Comparison of ENCODE assay signal across 8 cellular contexts in the genomic region with DNA sequence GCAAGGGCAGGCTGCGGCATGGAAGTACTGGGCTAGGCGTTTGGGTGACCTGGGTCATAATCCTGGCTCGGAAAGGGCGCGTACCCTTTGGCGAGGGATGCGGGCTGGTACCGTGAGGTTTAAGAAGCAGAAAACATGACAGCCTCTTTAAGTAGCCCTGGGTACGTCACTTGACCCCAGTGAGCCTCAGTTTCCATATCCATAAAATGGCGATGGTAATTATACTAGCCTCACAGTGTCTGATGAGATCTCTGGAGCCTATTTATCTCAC. TPM values are rescaled to one million over a fixed set of nuclear protein-coding genes. Genes with fewer than 3 reads are reported as not detected.
DNase-seq lines count a peak whose midpoint lies in the region; ATAC-seq and TF ChIP-seq lines count a peak whose summit lies in the region.

No MANE protein-coding gene starts in this region.

- no peaks in the 10 kb centered on the region for H3K27me3 ChIP-seq in AG04450 (ENCODE audit: control insufficient read depth, insufficient read depth, low read length)
- H3K27me3 ChIP-seq in Karpas-422 (ENCODE audit: low read length), result no peaks in the 10 kb centered on the region

- POLR2A ChIA-PET in AG04450 (lab: Yijun Ruan, JAX), result interaction anchor here (0.7 to 3.2 kb wide), 10 partner anchors 9 to 186 kb away, joined by 3 to 17 read pairs (median 4); no protein-coding TSS in a partner anchor

- H3K27ac ChIP-seq in AG04450 (ENCODE audit: low read depth, low read length) (peak overlapping the region; percentile 98), Karpas-422 (ENCODE audit: low read length) (peak overlapping the region; percentile 95), cingulate gyrus (ENCODE audit: low read depth, low read length) (peak overlapping the region; percentile 100)

- H3K4me3 ChIP-seq in AG04450 (ENCODE audit: low read depth, low read length) (peak overlapping the region; percentile 82), Karpas-422 (ENCODE audit: low read length) (peak overlapping the region; percentile 86)

- H3K4me3 Mint-ChIP-seq in naive B cell, result peak overlapping the region; percentile 83 to 99 (median 99)

- DNase-seq in AG04450 (ENCODE audit: low read depth, low spot score), result no peak
- no peak for DNase-seq in Karpas-422
- DNase-seq in naive B cell, result peak; percentile 3
- no peak for DNase-seq in A172 (ENCODE audit: low spot score)
- DNase-seq in foreskin melanocyte, result no peak
- no peak for DNase-seq in activated CD8-positive, alpha-beta memory T cell treated with anti-CD3 and anti-CD28 coated beads, Interleukin-2, amount 50 U/mL, for 4 hours

- CTCF ChIA-PET in AG04450 (lab: Charles Lee), result interaction anchor here (0.5 to 8.4 kb wide), 45 partner anchors 8 to 288 kb away, joined by 3 to 424 read pairs (median 4); no protein-coding TSS in a partner anchor

- H4K20me1 ChIP-seq in Karpas-422 (ENCODE audit: insufficient read depth, low read depth, low read length), result no peaks in the 10 kb centered on the region

- no peaks in the 10 kb centered on the region for H3K9me3 ChIP-seq in AG04450 (ENCODE audit: control insufficient read depth, insufficient read depth, low read length)
- no peaks in the 10 kb centered on the region for H3K9me3 ChIP-seq in Karpas-422 (ENCODE audit: low read length)

- no peaks in the 10 kb centered on the region for H3K36me3 ChIP-seq in Karpas-422 (ENCODE audit: insufficient read depth, low read length)

- H3K4me2 ChIP-seq in Karpas-422 (ENCODE audit: low read depth, low read length, poor library complexity, severe bottlenecking), result peak overlapping the region; percentile 82

- peaks cover 40 to 54% (median 48%) of the 10 kb centered on the region in 3 donors for H3K4me1 Mint-ChIP-seq in naive B cell

- H3K36me3 Mint-ChIP-seq in naive B cell, result peaks cover 10 to 12% of the 10 kb centered on the region in 2 donors

- H3K79me2 ChIP-seq in Karpas-422 (ENCODE audit: low read length), result no peaks in the 10 kb centered on the region; the same call in 1 of the 2 replicates

- TF ChIP-seq CTCF in AG04450 (IDR thresholded peaks at IDR 0.05; ENCODE audit: low read depth, low read length), result no peak

- no peaks in the 10 kb centered on the region for H3K27me3 Mint-ChIP-seq in naive B cell

- H3K9ac ChIP-seq in Karpas-422 (ENCODE audit: low read length), result peak overlapping the region; percentile 92

- H3K27ac Mint-ChIP-seq in naive B cell, result peak overlapping the region; percentile 15 to 99 (median 88)

- no peaks in the 10 kb centered on the region for H3K9me2 ChIP-seq in Karpas-422 (replicated peaks; ENCODE audit: insufficient read depth, low read length)

- ATAC-seq in naive B cell (ENCODE audit: low read depth in 2 of 2), result no peak
- ATAC-seq in GM21515 (IDR thresholded peaks at IDR 0.05; ENCODE audit: unreplicated experiment), result no peak

- no peak overlapping the region for H2AFZ ChIP-seq in Karpas-422 (ENCODE audit: low read length)

- H3K4me1 ChIP-seq in Karpas-422 (ENCODE audit: low read length), result peaks cover 55% of the 10 kb centered on the region

- peaks cover 0 to 1% (median 0%) of the 10 kb centered on the region in 7 donors for H3K9me3 Mint-ChIP-seq in naive B cell

RNA-seq across cellular contexts. Expression of gene PIGV, which starts 0.7 kb away (rescaled TPM):
- 16.1 and 17.8 TPM in 2 replicates for polyA plus RNA-seq in AG04450 (2011; rRNA removed)
- 22.2 and 26.5 TPM in 2 replicates for polyA minus RNA-seq in AG04450 (2011; rRNA and poly(A)+ RNA removed)
- 5.8 and 15.7 TPM in 2 replicates for total RNA-seq in Karpas-422 (2014; rRNA removed; shearing (Covaris generic); ENCODE audit: low replicate concordance)
- 10 to 100 TPM in 4 of 6 donors, 1 to 10 TPM in 2; 7.8 to 14.2 (median 10.8) TPM for polyA plus RNA-seq in naive B cell (ENCODE audit: low read depth in 6 of 6)
- total RNA-seq in A172 (2014; rRNA removed; shearing (Covaris generic)), result 8.0 and 8.9 TPM in 2 replicates

RNA-seq across cellular contexts. Expression of gene ZDHHC18, which starts 38.0 kb away (rescaled TPM):
- polyA plus RNA-seq in AG04450 (2011; rRNA removed), result 20.4 and 29.2 TPM in 2 replicates
- 30.1 and 51.3 TPM in 2 replicates for polyA minus RNA-seq in AG04450 (2011; rRNA and poly(A)+ RNA removed)
- 25.1 and 31.0 TPM in 2 replicates for total RNA-seq in Karpas-422 (2014; rRNA removed; shearing (Covaris generic); ENCODE audit: low replicate concordance)
- 1 to 10 TPM; 2.2 to 7.9 (median 2.4) TPM for polyA plus RNA-seq in naive B cell (ENCODE audit: low read depth in 6 of 6)
- 15.0 and 32.4 TPM in 2 replicates for total RNA-seq in A172 (2014; rRNA removed; shearing (Covaris generic))
